In the genomic region with DNA sequence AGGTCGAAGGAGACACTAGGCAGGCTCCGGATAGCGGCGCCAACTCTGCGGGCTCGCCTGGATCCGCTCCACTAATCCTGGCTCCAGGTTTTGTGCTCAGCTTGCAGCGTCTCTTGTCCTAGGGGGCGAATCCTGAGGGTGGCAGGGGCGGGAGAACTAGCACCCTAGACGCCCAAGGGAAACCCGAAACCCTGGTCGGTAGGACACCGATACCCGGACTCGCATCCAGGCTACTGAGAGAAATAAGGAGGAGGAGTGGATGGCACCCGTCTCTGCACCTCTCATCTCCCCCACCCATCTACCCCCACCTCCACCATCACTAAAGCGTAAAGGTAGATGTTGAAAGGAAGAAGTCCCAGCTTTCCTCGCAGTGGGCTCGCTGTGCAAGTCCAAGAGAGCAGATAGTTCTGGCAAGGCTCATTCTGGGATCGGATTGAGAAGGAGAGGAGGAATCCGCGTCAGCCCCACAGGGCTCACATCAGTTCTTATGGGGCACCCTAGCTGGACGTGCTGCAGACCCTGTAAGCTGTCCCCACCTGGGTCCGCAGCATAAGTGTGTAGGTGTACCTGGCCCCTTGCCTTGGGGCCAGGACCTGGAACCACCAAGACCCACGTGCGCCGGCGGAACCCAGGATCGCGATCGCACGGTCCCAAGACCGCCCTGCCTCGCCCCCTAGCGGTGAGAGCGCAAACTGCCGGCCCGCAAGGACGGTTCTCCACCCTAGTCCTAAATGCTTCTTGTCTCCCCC, we compare ENCODE assay signal across 1 cellular context.
TF ChIP-seq lines count a peak whose summit lies in the region.

No MANE protein-coding gene starts in this region.

TF ChIP-seq in HepG2, 621 proteins besides CTCF, POLR2A, EP300 and RAD21 (continued from another document and continues in another):
- TF ChIP-seq ZBTB4 (CRISPR knock-in tag; IDR thresholded peaks at IDR 0.05; ENCODE audit: borderline replicate concordance), result peak; percentile 78
- no peak for TF ChIP-seq SOX13 (IDR thresholded peaks at IDR 0.05)
- TF ChIP-seq SOX13 (CRISPR knock-in tag; conservative IDR thresholded peaks at IDR 0.05 in 1 of 2, IDR thresholded peaks at IDR 0.05 in 1 of 2), result peak in 1 of 2 experiments; percentile 18; a peak in 1 of 4 replicates
- TF ChIP-seq YY1 (IDR thresholded peaks at IDR 0.05; ENCODE audit: insufficient read depth, insufficient replicate concordance, low read depth, low read length), result no peak
- TF ChIP-seq HOXD1 (CRISPR knock-in tag; IDR thresholded peaks at IDR 0.05), result no peak
- peak; percentile 65 for TF ChIP-seq SALL1 (CRISPR knock-in tag; IDR thresholded peaks at IDR 0.05)
- TF ChIP-seq DNMT3B (CRISPR knock-in tag; conservative IDR thresholded peaks at IDR 0.05), result 0 out of 2 replicates have a peak, but pooled peaks have one; percentile 55
- peak; percentile 93 for TF ChIP-seq ZNF34 (CRISPR knock-in tag; IDR thresholded peaks at IDR 0.05; ENCODE audit: borderline replicate concordance)
- peak; percentile 43; the same call in 1 of the 2 replicates for TF ChIP-seq RNF2 (conservative IDR thresholded peaks at IDR 0.05; ENCODE audit: low read depth)
- TF ChIP-seq ARHGAP35 (CRISPR knock-in tag; IDR thresholded peaks at IDR 0.05; ENCODE audit: borderline replicate concordance), result no peak
- TF ChIP-seq ZBTB7A (CRISPR knock-in tag; IDR thresholded peaks at IDR 0.05), result 0 out of 2 replicates have a peak, but pooled peaks have one; percentile 43
- TF ChIP-seq RBM39 (IDR thresholded peaks at IDR 0.05; ENCODE audit: low read depth, low read length, poor library complexity, severe bottlenecking), result peak; percentile 88
- TF ChIP-seq, protein P1, sequence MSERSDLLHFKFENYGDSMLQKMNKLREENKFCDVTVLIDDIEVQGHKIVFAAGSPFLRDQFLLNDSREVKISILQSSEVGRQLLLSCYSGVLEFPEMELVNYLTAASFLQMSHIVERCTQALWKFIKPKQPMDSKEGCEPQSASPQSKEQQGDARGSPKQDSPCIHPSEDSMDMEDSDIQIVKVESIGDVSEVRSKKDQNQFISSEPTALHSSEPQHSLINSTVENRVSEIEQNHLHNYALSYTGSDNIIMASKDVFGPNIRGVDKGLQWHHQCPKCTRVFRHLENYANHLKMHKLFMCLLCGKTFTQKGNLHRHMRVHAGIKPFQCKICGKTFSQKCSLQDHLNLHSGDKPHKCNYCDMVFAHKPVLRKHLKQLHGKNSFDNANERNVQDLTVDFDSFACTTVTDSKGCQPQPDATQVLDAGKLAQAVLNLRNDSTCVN (CRISPR knock-in tag; IDR thresholded peaks at IDR 0.05; ENCODE audit: borderline replicate concordance), result 0 out of 2 replicates have a peak, but pooled peaks have one; percentile 14
- TF ChIP-seq, protein P2, sequence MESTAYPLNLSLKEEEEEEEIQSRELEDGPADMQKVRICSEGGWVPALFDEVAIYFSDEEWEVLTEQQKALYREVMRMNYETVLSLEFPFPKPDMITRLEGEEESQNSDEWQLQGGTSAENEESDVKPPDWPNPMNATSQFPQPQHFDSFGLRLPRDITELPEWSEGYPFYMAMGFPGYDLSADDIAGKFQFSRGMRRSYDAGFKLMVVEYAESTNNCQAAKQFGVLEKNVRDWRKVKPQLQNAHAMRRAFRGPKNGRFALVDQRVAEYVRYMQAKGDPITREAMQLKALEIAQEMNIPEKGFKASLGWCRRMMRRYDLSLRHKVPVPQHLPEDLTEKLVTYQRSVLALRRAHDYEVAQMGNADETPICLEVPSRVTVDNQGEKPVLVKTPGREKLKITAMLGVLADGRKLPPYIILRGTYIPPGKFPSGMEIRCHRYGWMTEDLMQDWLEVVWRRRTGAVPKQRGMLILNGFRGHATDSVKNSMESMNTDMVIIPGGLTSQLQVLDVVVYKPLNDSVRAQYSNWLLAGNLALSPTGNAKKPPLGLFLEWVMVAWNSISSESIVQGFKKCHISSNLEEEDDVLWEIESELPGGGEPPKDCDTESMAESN (CRISPR knock-in tag; conservative IDR thresholded peaks at IDR 0.05), result 0 out of 2 replicates have a peak, but pooled peaks have one; percentile 59
- TF ChIP-seq, protein P3, sequence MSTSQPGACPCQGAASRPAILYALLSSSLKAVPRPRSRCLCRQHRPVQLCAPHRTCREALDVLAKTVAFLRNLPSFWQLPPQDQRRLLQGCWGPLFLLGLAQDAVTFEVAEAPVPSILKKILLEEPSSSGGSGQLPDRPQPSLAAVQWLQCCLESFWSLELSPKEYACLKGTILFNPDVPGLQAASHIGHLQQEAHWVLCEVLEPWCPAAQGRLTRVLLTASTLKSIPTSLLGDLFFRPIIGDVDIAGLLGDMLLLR (CRISPR knock-in tag; IDR thresholded peaks at IDR 0.05), result peak; percentile 80; the same call in 1 of the 2 replicates
- TF ChIP-seq TBX3 (IDR thresholded peaks at IDR 0.05; ENCODE audit: borderline replicate concordance), result no peak
- TF ChIP-seq ZNF350 (CRISPR knock-in tag; IDR thresholded peaks at IDR 0.05; ENCODE audit: borderline replicate concordance, low read depth), result peak; percentile 78
- 0 out of 2 replicates have a peak, but pooled peaks have one; percentile 27 for TF ChIP-seq TP53 (CRISPR knock-in tag; conservative IDR thresholded peaks at IDR 0.05)
- peak; percentile 21; the same call in 1 of the 2 replicates for TF ChIP-seq HOXA5 (CRISPR knock-in tag; IDR thresholded peaks at IDR 0.05)
- TF ChIP-seq SAP130 (CRISPR knock-in tag; IDR thresholded peaks at IDR 0.05; ENCODE audit: low read depth), result peak; percentile 67
- TF ChIP-seq ZNF703 (CRISPR knock-in tag; IDR thresholded peaks at IDR 0.05; ENCODE audit: borderline replicate concordance), result no peak
- TF ChIP-seq HMG20B (CRISPR knock-in tag; conservative IDR thresholded peaks at IDR 0.05), result 0 out of 2 replicates have a peak, but pooled peaks have one; percentile 36
- peak; percentile 39; the same call in 1 of the 2 replicates for TF ChIP-seq ZNF292 (CRISPR knock-in tag; IDR thresholded peaks at IDR 0.05; ENCODE audit: borderline replicate concordance, low read depth)
- TF ChIP-seq, protein P4, sequence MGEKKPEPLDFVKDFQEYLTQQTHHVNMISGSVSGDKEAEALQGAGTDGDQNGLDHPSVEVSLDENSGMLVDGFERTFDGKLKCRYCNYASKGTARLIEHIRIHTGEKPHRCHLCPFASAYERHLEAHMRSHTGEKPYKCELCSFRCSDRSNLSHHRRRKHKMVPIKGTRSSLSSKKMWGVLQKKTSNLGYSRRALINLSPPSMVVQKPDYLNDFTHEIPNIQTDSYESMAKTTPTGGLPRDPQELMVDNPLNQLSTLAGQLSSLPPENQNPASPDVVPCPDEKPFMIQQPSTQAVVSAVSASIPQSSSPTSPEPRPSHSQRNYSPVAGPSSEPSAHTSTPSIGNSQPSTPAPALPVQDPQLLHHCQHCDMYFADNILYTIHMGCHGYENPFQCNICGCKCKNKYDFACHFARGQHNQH (CRISPR knock-in tag; IDR thresholded peaks at IDR 0.05), result peak; percentile 48; the same call in 1 of the 2 replicates
- peak; percentile 58; the same call in 1 of the 2 replicates for TF ChIP-seq ZNF160 (CRISPR knock-in tag; IDR thresholded peaks at IDR 0.05)
- TF ChIP-seq KAT7 (CRISPR knock-in tag; IDR thresholded peaks at IDR 0.05; ENCODE audit: borderline replicate concordance), result no peak
- peak; percentile 38; the same call in 1 of the 2 replicates for TF ChIP-seq MEIS2 (CRISPR knock-in tag; IDR thresholded peaks at IDR 0.05)
- TF ChIP-seq UBTF (CRISPR knock-in tag; IDR thresholded peaks at IDR 0.05), result peak; percentile 50; the same call in 1 of the 2 replicates
- TF ChIP-seq ASH2L (IDR thresholded peaks at IDR 0.05; ENCODE audit: insufficient read length, low read depth, low read length), result peak; percentile 43
- TF ChIP-seq AHR (CRISPR knock-in tag; IDR thresholded peaks at IDR 0.05), result 0 out of 2 replicates have a peak, but pooled peaks have one; percentile 63
- no peak for TF ChIP-seq HNF4G (IDR thresholded peaks at IDR 0.05; ENCODE audit: borderline replicate concordance, low read depth, low read length)
- TF ChIP-seq HNF4G (CRISPR knock-in tag; IDR thresholded peaks at IDR 0.05; ENCODE audit: borderline replicate concordance, low read depth), result 0 out of 2 replicates have a peak, but pooled peaks have one; percentile 82
- TF ChIP-seq ZKSCAN8 (CRISPR knock-in tag; IDR thresholded peaks at IDR 0.05; ENCODE audit: borderline replicate concordance), result 0 out of 2 replicates have a peak, but pooled peaks have one; percentile 19
- TF ChIP-seq ZNF639 (CRISPR knock-in tag; conservative IDR thresholded peaks at IDR 0.05), result 0 out of 2 replicates have a peak, but pooled peaks have one; percentile 4
- peak; percentile 13 for TF ChIP-seq PTBP1 (IDR thresholded peaks at IDR 0.05; ENCODE audit: low read depth, low read length, poor library complexity, severe bottlenecking)
- no peak for TF ChIP-seq FOXO4 (CRISPR knock-in tag; conservative IDR thresholded peaks at IDR 0.05)
- TF ChIP-seq ARID5B (CRISPR knock-in tag; IDR thresholded peaks at IDR 0.05), result peak; percentile 33; the same call in 1 of the 2 replicates
